ENCODE assay signal across 26 cellular contexts in the genomic region with DNA sequence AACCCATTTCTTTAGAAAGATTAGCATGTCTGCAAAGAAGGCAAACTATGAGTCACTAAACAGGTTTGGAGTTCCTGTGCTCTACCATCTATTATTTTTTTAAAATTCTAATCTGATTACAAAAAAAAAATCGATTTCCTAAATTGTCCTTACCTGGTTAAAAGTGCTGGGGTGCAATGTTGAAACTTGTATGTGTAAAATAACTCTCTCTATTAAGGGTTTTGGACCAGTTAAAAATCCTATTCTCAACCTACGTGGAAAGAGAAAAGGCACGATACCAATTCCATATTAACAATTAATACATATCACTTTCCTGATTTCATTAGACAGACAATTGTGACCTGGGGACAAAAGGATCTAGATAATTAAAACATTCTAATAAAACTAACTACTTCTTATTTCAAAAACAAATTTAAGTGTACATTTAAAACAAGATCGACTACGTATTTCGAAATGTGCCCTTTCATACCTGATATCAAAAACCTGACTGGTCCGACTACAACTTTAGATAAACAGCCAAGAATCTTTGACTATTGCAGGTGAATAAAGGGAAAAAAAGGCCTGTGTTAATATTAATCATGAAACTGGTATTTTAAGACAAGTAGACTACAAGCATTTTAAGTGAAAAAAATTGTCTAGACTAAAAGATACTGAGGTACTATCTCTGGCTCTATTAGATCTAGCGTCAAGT. TPM values are rescaled to one million over a fixed set of nuclear protein-coding genes. Genes with fewer than 3 reads are reported as not detected.
A peak's percentile ranks its signal among the peaks of the same experiment; 100 is the strongest.
DNase-seq lines count a peak whose midpoint lies in the region; ATAC-seq, FAIRE-seq and TF ChIP-seq lines count a peak whose summit lies in the region.
"Had no signal": no experiment of that assay in that cellular context is flagged by ENCODE, and none has a peak within 500 bp of the region (broad histone marks: within the 10 kb centered on the region; RNA-seq: fewer than 3 reads in every experiment).

No MANE protein-coding gene starts in this region.

- peak overlapping the region; percentile 7 for H3K27ac Mint-ChIP-seq in astrocyte (ENCODE audit: unreplicated experiment)
- H3K27ac Mint-ChIP-seq: CD14-positive monocyte; CD4-positive, alpha-beta memory T cell; CD4-positive, CD25-positive, alpha-beta regulatory T cell had no signal

- no peak overlapping the region for H3K27ac ChIP-seq in astrocyte (ENCODE audit: low read depth, low read length)
- H3K27ac ChIP-seq in right lobe of liver: peak overlapping the region in 2 of 3 donors; percentile 49 to 51
- H3K27ac ChIP-seq: BLaER1 had no signal

- FAIRE-seq in astrocyte (lab: Jason Lieb, UNC): no peak
- FAIRE-seq: A204.1, GM12878, GM12892, GM18507 had no signal

- H3K27me3 Mint-ChIP-seq in astrocyte (ENCODE audit: low read depth, unreplicated experiment): no peaks in the 10 kb centered on the region
- H3K27me3 Mint-ChIP-seq: CD4-positive, CD25-positive, alpha-beta regulatory T cell had no signal

- TF ChIP-seq CTCF in astrocyte (IDR thresholded peaks at IDR 0.05; ENCODE audit: insufficient read depth, low read depth, low read length) (no peak), epithelial cell of esophagus (IDR thresholded peaks at IDR 0.05; ENCODE audit: insufficient read depth, low read depth, low read length, missing control alignments) (no peak), right lobe of liver (IDR thresholded peaks at IDR 0.05) (no peak)

- H3K4me2 ChIP-seq in astrocyte (ENCODE audit: low read length): no peak overlapping the region
- H3K4me2 ChIP-seq: BLaER1 had no signal

- no peak overlapping the region for H3K4me3 Mint-ChIP-seq in astrocyte (ENCODE audit: unreplicated experiment)
- H3K4me3 Mint-ChIP-seq: CD14-positive monocyte; CD4-positive, alpha-beta memory T cell; CD4-positive, CD25-positive, alpha-beta regulatory T cell; CD8-positive, alpha-beta memory T cell had no signal

- H2AFZ ChIP-seq in astrocyte (ENCODE audit: low read depth, low read length): no peak overlapping the region

- ATAC-seq in right lobe of liver: peak; percentile 70 to 86 (median 78)
- ATAC-seq: GM12878 had no signal

- H3K9me3 ChIP-seq in astrocyte (ENCODE audit: insufficient read depth, low read depth, low read length) (no peaks in the 10 kb centered on the region), right lobe of liver (no peaks in the 10 kb centered on the region)
- H3K9me3 ChIP-seq: BE2C, BLaER1 had no signal

- DNase-seq in astrocyte (ENCODE audit: low read depth) (no peak), epithelial cell of esophagus (ENCODE audit: low read depth) (peak; percentile 7), right lobe of liver (no peak), head of caudate nucleus (no peak)
- DNase-seq in stimulated activated CD4-positive, alpha-beta T cell treated with anti-CD3 and anti-CD28 coated beads, Interleukin-4, amount 100 ng/mL, for 1 hour: no peak
- DNase-seq: 8988T; ACHN; BE2C; C1 segment of cervical spinal cord; CD4-positive, alpha-beta memory T cell; CD4-positive, CD25-positive, alpha-beta regulatory T cell; CD8-positive, alpha-beta memory T cell; COR-L47; DMS 273 treated with DMSO at 0.1 percent for 48 hours; DMS153; DMS53; DMS79; DND-41; EL; GDM1 had no signal

- peaks cover 19% of the 10 kb centered on the region for H3K36me3 ChIP-seq in astrocyte (ENCODE audit: insufficient read depth, low read length)
- no peaks in the 10 kb centered on the region for H3K36me3 ChIP-seq in right lobe of liver

- H3K27me3 ChIP-seq in astrocyte (ENCODE audit: insufficient read depth, low read length) (no peaks in the 10 kb centered on the region), right lobe of liver (no peaks in the 10 kb centered on the region)
- H3K27me3 ChIP-seq: BE2C, BLaER1 had no signal

- no peak for TF ChIP-seq POLR2A in right lobe of liver (IDR thresholded peaks at IDR 0.05)

- 28% methylated on average over 8 of the region's 8 CpGs for WGBS in right lobe of liver (ENCODE audit: insufficient coverage, low coverage, low lambda C conversion rate, missing lambda C conversion rate)

- no peaks in the 10 kb centered on the region for H3K4me1 ChIP-seq in astrocyte (ENCODE audit: insufficient read depth, low read length)
- peaks cover 0 to 39% (median 9%) of the 10 kb centered on the region in 4 donors for H3K4me1 ChIP-seq in right lobe of liver
- H3K4me1 ChIP-seq: BE2C, BLaER1 had no signal

- peaks cover 10% of the 10 kb centered on the region for H3K36me3 Mint-ChIP-seq in astrocyte (ENCODE audit: low read depth, unreplicated experiment)
- H3K36me3 Mint-ChIP-seq: CD14-positive monocyte; CD4-positive, alpha-beta memory T cell; CD4-positive, CD25-positive, alpha-beta regulatory T cell; CD8-positive, alpha-beta memory T cell had no signal

- no peaks in the 10 kb centered on the region for H3K4me1 Mint-ChIP-seq in astrocyte (ENCODE audit: low read depth, unreplicated experiment)
- H3K4me1 Mint-ChIP-seq: CD14-positive monocyte; CD4-positive, alpha-beta memory T cell; CD4-positive, CD25-positive, alpha-beta regulatory T cell; CD8-positive, alpha-beta memory T cell had no signal

- intact Hi-C loops in right lobe of liver (cut with DNase I) (no loop called here), head of caudate nucleus (cut with DNase I) (no loop called here)

- no peaks in the 10 kb centered on the region for H4K20me1 ChIP-seq in astrocyte (ENCODE audit: insufficient read depth, low read length)
- H4K20me1 ChIP-seq: BLaER1 had no signal

- H3K79me2 ChIP-seq in astrocyte (ENCODE audit: insufficient read depth, low read length): no peaks in the 10 kb centered on the region

- H3K4me3 ChIP-seq in astrocyte (ENCODE audit: insufficient read depth, low read depth, low read length) (no peak overlapping the region), epithelial cell of esophagus (ENCODE audit: low read length) (no peak overlapping the region), right lobe of liver (no peak overlapping the region)
- H3K4me3 ChIP-seq: BLaER1, GM12878 had no signal

- H3K9me3 Mint-ChIP-seq in astrocyte (ENCODE audit: unreplicated experiment): no peaks in the 10 kb centered on the region
- H3K9me3 Mint-ChIP-seq: CD14-positive monocyte; CD4-positive, alpha-beta memory T cell; CD4-positive, CD25-positive, alpha-beta regulatory T cell; CD8-positive, alpha-beta memory T cell had no signal

- no peak overlapping the region for H3K9ac ChIP-seq in astrocyte (ENCODE audit: low read length)
- H3K9ac ChIP-seq: BLaER1 had no signal

RNA-seq across cellular contexts. Expression of a gene that starts 21.2 kb away (rescaled TPM):
- total RNA-seq in astrocyte (10.3 and 10.5 TPM in 2 replicates), right lobe of liver (10 to 100 TPM in 4 of 6 experiments, 1 to 10 TPM in 2; 5.6 to 43.3 (median 19.5) TPM)
- total RNA-seq: CD4-positive, alpha-beta memory T cell; CD4-positive, CD25-positive, alpha-beta regulatory T cell; CD8-positive, alpha-beta memory T cell; GM12878 had no signal

RNA-seq across cellular contexts. Expression of a gene that starts 42.4 kb away (rescaled TPM):
- total RNA-seq in astrocyte (30.2 and 30.8 TPM in 2 replicates), right lobe of liver (10 to 100 TPM; 23.2 to 84.3 (median 39.3) TPM)
